Comparison of ENCODE assay signal across 8 cellular contexts in the genomic region with DNA sequence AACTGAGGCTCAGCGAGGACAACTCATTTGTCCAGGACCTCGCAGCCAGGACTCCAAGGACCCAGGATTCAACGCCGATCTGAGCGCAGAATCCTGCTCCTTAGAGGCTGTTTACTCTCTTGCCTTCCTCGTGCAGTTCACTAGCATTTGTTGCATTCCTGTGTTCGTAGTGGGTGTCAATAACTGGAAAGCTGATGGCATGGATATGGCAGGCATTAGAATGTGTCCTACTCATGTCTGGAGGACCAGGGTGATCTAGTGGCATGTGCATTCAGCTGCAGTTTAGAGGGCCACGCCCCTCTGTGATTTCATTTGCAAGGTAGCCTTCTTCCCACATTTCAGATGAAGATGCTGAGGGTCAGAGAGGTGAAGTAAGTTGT. TPM values are rescaled to one million over a fixed set of nuclear protein-coding genes. Genes with fewer than 3 reads are reported as not detected.
A peak's percentile ranks its signal among the peaks of the same experiment; 100 is the strongest.
DNase-seq lines count a peak whose midpoint lies in the region; ATAC-seq, FAIRE-seq and TF ChIP-seq lines count a peak whose summit lies in the region.

No MANE protein-coding gene starts in this region.

- H3K27ac Mint-ChIP-seq in nephron: no peak overlapping the region

- H3K4me3 Mint-ChIP-seq in nephron: peak overlapping the region; percentile 87 to 88 (median 87)

- peaks cover 13% of the 10 kb centered on the region for H3K4me1 ChIP-seq in effector memory CD4-positive, alpha-beta T cell (ENCODE audit: control insufficient read depth, insufficient read depth, low read length, poor library complexity, severe bottlenecking)

- TF ChIP-seq CTCF in AG09309 (IDR thresholded peaks at IDR 0.05; ENCODE audit: control insufficient read depth, insufficient read depth, low read depth, low read length, missing control alignments) (no peak), nephron (IDR thresholded peaks at IDR 0.05; ENCODE audit: unreplicated experiment in 3 of 3) (no peak), omental fat pad (IDR thresholded peaks at IDR 0.05) (no peak)

- peak overlapping the region; percentile 51 for H3K4me3 ChIP-seq in AG09309 (ENCODE audit: control insufficient read depth, low read depth, low read length)
- peak overlapping the region; percentile 50 for H3K4me3 ChIP-seq in effector memory CD4-positive, alpha-beta T cell (ENCODE audit: insufficient read depth, low read depth, low read length, poor library complexity, severe bottlenecking)

- no peak for DNase-seq in AG09309 (ENCODE audit: low read depth)
- DNase-seq in HuH-7.5 (ENCODE audit: low spot score): peak; percentile 62
- no peak for DNase-seq in effector memory CD4-positive, alpha-beta T cell
- DNase-seq in omental fat pad (ENCODE audit: low spot score): no peak
- no peak for DNase-seq in DMS153 (lab: John Stamatoyannopoulos, UW)
- DNase-seq in RCC 7860 (ENCODE audit: low spot score): no peak

- peaks cover 59% of the 10 kb centered on the region for H3K27me3 Mint-ChIP-seq in nephron (ENCODE audit: low read depth)

- H3K27ac ChIP-seq in effector memory CD4-positive, alpha-beta T cell (ENCODE audit: insufficient read depth, low read length, poor library complexity, severe bottlenecking): no peak overlapping the region

- no peaks in the 10 kb centered on the region for H3K36me3 ChIP-seq in effector memory CD4-positive, alpha-beta T cell (ENCODE audit: control insufficient read depth, insufficient read depth, low read length)

- ATAC-seq in omental fat pad (ENCODE audit: low FRiP score) (no peak), GM18909 (IDR thresholded peaks at IDR 0.05; ENCODE audit: poor library complexity, unreplicated experiment) (no peak)

- FAIRE-seq in RCC 7860 (lab: Jason Lieb, UNC): no peak

- no peaks in the 10 kb centered on the region for H3K36me3 Mint-ChIP-seq in nephron (ENCODE audit: low read depth)

- H3K4me1 Mint-ChIP-seq in nephron: peaks cover 37% of the 10 kb centered on the region

- no peaks in the 10 kb centered on the region for H3K27me3 ChIP-seq in effector memory CD4-positive, alpha-beta T cell (replicated peaks; ENCODE audit: control insufficient read depth, insufficient read depth, low read length, poor library complexity, severe bottlenecking)

- H3K9me3 Mint-ChIP-seq in nephron: no peaks in the 10 kb centered on the region

- H3K9me3 ChIP-seq in effector memory CD4-positive, alpha-beta T cell (ENCODE audit: control insufficient read depth, low read length): no peaks in the 10 kb centered on the region

RNA-seq across cellular contexts. Expression of gene CRISPLD2, which starts 0.5 kb away (rescaled TPM):
- total RNA-seq in omental fat pad: 100 to 1,000 TPM in 3 of 4 donors, 10 to 100 TPM in 1; 99.9 to 450 (median 407) TPM
